18 cellular contexts compared by ENCODE assay signal in the genomic region with DNA sequence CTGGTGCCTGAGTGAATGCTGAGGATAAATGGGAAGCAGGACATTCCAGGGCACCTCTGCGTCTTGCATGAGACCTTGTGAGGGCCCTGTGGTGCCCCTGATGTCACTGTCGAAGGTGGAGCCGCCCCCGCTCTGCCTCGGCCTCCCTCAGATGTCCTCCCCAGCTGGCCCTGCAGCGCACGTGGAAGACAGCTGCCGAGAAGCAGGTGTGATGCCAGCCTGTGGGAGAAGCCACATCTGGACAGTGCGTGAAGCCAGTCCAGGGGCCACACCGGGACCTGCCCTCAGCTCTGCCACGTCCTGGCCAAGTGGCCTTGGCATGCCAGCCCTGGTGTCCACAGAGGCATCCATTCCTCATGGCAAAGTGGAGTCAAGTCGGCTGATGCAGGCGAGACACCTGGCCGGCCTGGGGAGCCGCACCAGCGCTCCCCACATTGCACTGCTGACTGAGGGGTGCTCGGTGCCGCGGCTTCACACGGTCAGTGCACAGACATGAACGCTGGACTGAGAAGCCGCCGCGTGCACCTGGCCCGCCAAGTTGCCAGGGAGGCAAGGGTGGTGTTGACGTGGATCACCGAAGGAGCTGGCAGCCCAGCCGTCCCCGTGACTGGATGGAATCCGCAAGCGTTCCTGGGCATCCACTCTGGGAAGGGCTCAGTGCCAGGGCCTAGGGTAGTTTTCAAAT. TPM values are rescaled to one million over a fixed set of nuclear protein-coding genes. Genes with fewer than 3 reads are reported as not detected.
DNase-seq lines count a peak whose midpoint lies in the region; ATAC-seq and TF ChIP-seq lines count a peak whose summit lies in the region.
"Had no signal": no experiment of that assay in that cellular context is flagged by ENCODE, and none has a peak within 500 bp of the region (broad histone marks: within the 10 kb centered on the region; RNA-seq: fewer than 3 reads in every experiment).

No MANE protein-coding gene starts in this region.

- no peaks in the 10 kb centered on the region for H3K9me3 Mint-ChIP-seq in activated naive CD4-positive, alpha-beta T cell treated with anti-CD3 and anti-CD28 coated beads, Interleukin-2, amount 10 ng/mL, durations not matched to agents 7 days and 5 days
- no peaks in the 10 kb centered on the region for H3K9me3 Mint-ChIP-seq in dendritic cell treated with granulocyte-macrophage colony-stimulating factor and Interleukin-4, amounts not matched to agents 40 ng/mL and 50 ng/mL, for 4 days
- no peaks in the 10 kb centered on the region for H3K9me3 Mint-ChIP-seq in type B pancreatic cell
- H3K9me3 Mint-ChIP-seq: CD8-positive, alpha-beta memory T cell; immature natural killer cell; mesothelial cell of epicardium had no signal

- peaks cover 16% of the 10 kb centered on the region for H3K4me1 Mint-ChIP-seq in activated naive CD4-positive, alpha-beta T cell treated with anti-CD3 and anti-CD28 coated beads, Interleukin-2, amount 10 ng/mL, durations not matched to agents 7 days and 5 days
- peaks cover 37% of the 10 kb centered on the region for H3K4me1 Mint-ChIP-seq in dendritic cell treated with granulocyte-macrophage colony-stimulating factor and Interleukin-4, amounts not matched to agents 40 ng/mL and 50 ng/mL, for 4 days (ENCODE audit: low read depth)
- H3K4me1 Mint-ChIP-seq in type B pancreatic cell (ENCODE audit: unreplicated experiment): peaks cover 14% of the 10 kb centered on the region

- no peak for ATAC-seq in GM18498 (IDR thresholded peaks at IDR 0.05; ENCODE audit: unreplicated experiment)
- no peak for ATAC-seq in HG02759 (IDR thresholded peaks at IDR 0.05; ENCODE audit: unreplicated experiment)
- ATAC-seq: gastroesophageal sphincter had no signal

- CTCF ChIA-PET in activated naive CD4-positive, alpha-beta T cell treated with anti-CD3 and anti-CD28 coated beads, Interleukin-2, amount 10 ng/mL, durations not matched to agents 7 days and 5 days (lab: Charles Lee): no interaction called here

- peak overlapping the region; percentile 1 for H3K27ac Mint-ChIP-seq in activated naive CD4-positive, alpha-beta T cell treated with anti-CD3 and anti-CD28 coated beads, Interleukin-2, amount 10 ng/mL, durations not matched to agents 7 days and 5 days
- H3K27ac Mint-ChIP-seq in dendritic cell treated with granulocyte-macrophage colony-stimulating factor and Interleukin-4, amounts not matched to agents 40 ng/mL and 50 ng/mL, for 4 days: peak overlapping the region; percentile 45
- H3K27ac Mint-ChIP-seq in type B pancreatic cell: no peak overlapping the region
- H3K27ac Mint-ChIP-seq: mesothelial cell of epicardium had no signal

- intact Hi-C loops in dendritic cell treated with granulocyte-macrophage colony-stimulating factor and Interleukin-4, amounts not matched to agents 40 ng/mL and 50 ng/mL, for 4 days (cut with micrococcal nuclease): no loop called here

- no peak for TF ChIP-seq CTCF in type B pancreatic cell (conservative IDR thresholded peaks at IDR 0.05)

- DNase-seq in activated naive CD4-positive, alpha-beta T cell treated with anti-CD3 and anti-CD28 coated beads, Interleukin-2, amount 10 ng/mL, durations not matched to agents 7 days and 5 days: no peak
- DNase-seq in activated naive CD4-positive, alpha-beta T cell (lab: John Stamatoyannopoulos, UW): no peak
- DNase-seq in mesenteric fat pad (ENCODE audit: low spot score) (peak; percentile 87), type B pancreatic cell (ENCODE audit: extremely low spot score, unreplicated experiment) (peak; percentile 66), T1000 (lab: John Stamatoyannopoulos, UW) (no peak)
- DNase-seq: amniotic stem cell, cerebellar nuclear complex, EL, immature natural killer cell, MG63, NCI-H2029, NCI-H524 had no signal

- H3K4me3 Mint-ChIP-seq in activated naive CD4-positive, alpha-beta T cell treated with anti-CD3 and anti-CD28 coated beads, Interleukin-2, amount 10 ng/mL, durations not matched to agents 7 days and 5 days: no peak overlapping the region
- no peak overlapping the region for H3K4me3 Mint-ChIP-seq in dendritic cell treated with granulocyte-macrophage colony-stimulating factor and Interleukin-4, amounts not matched to agents 40 ng/mL and 50 ng/mL, for 4 days
- no peak overlapping the region for H3K4me3 Mint-ChIP-seq in type B pancreatic cell
- H3K4me3 Mint-ChIP-seq: CD8-positive, alpha-beta memory T cell; immature natural killer cell; mesothelial cell of epicardium had no signal

- H3K36me3 Mint-ChIP-seq in activated naive CD4-positive, alpha-beta T cell treated with anti-CD3 and anti-CD28 coated beads, Interleukin-2, amount 10 ng/mL, durations not matched to agents 7 days and 5 days: no peaks in the 10 kb centered on the region
- H3K36me3 Mint-ChIP-seq in dendritic cell treated with granulocyte-macrophage colony-stimulating factor and Interleukin-4, amounts not matched to agents 40 ng/mL and 50 ng/mL, for 4 days (ENCODE audit: low read depth): no peaks in the 10 kb centered on the region
- peaks cover 3% of the 10 kb centered on the region for H3K36me3 Mint-ChIP-seq in type B pancreatic cell
- H3K36me3 Mint-ChIP-seq: CD8-positive, alpha-beta memory T cell; immature natural killer cell; mesothelial cell of epicardium had no signal

- peaks cover 32% of the 10 kb centered on the region for H3K27me3 Mint-ChIP-seq in activated naive CD4-positive, alpha-beta T cell treated with anti-CD3 and anti-CD28 coated beads, Interleukin-2, amount 10 ng/mL, durations not matched to agents 7 days and 5 days
- peaks cover 29% of the 10 kb centered on the region for H3K27me3 Mint-ChIP-seq in dendritic cell treated with granulocyte-macrophage colony-stimulating factor and Interleukin-4, amounts not matched to agents 40 ng/mL and 50 ng/mL, for 4 days
- H3K27me3 Mint-ChIP-seq in type B pancreatic cell: no peaks in the 10 kb centered on the region
- H3K27me3 Mint-ChIP-seq: CD8-positive, alpha-beta memory T cell had no signal

RNA-seq across cellular contexts. Expression of a gene that starts 21.5 kb away (rescaled TPM):
- total RNA-seq in mesenteric fat pad: 151 TPM
- total RNA-seq in type B pancreatic cell (ENCODE audit: low replicate concordance): 76.2 and 145 TPM in 2 replicates

Comparison
In these comparisons a context has a peak if more than half of its experiments do, and no peak if none do; other contexts are left out.
1. DNase-seq: peak in mesenteric fat pad (single experiment) and type B pancreatic cell (single experiment); none in activated naive CD4-positive, alpha-beta T cell treated with anti-CD3 and anti-CD28 coated beads, Interleukin-2, amount 10 ng/mL, durations not matched to agents 7 days and 5 days (single experiment), activated naive CD4-positive, alpha-beta T cell (0 of 4) and T1000 (single experiment).